ENCODE assay signal across 25 cellular contexts in the genomic region with DNA sequence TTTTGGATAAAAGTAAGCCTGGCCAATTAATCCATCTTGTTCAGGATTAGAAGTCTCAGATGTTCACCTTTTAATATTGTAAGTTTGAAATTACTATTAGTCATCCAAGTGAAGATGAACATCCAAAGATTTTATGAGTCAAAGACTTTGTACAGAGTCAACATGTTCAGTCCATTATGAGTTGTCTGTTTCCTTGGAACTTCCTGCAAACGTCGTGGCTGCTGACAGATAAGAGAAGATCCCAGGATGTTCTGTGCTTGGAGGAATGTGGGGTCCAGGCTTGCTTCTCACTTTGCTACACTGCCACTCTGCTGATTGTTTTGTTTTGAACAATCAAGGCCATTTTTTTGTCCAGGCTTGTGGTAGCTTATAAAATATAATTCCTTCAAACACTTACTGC.
"Had no signal": no experiment of that assay in that cellular context is flagged by ENCODE, and none has a peak within 500 bp of the region (broad histone marks: within the 10 kb centered on the region; RNA-seq: fewer than 3 reads in every experiment).

No MANE protein-coding gene starts in this region.

- H3K27ac Mint-ChIP-seq: activated naive CD4-positive, alpha-beta T cell treated with anti-CD3 and anti-CD28 coated beads, Interleukin-2, amount 50 U/mL, for 72 hours; activated T-cell treated with anti-CD3 and anti-CD28 coated beads, Interleukin-2, amount 50 U/mL, for 24 hours; activated T-helper 17 cell treated with anti-CD3 and anti-CD28 coated beads, Interleukin-2, amount 50 U/mL, for 72 hours; nephron; stimulated activated effector memory CD8-positive, alpha-beta T cell treated with anti-CD3 and anti-CD28 coated beads, Interleukin-12 subunit alpha, Interleukin-12 subunit beta, amount 100 ng/mL, for 72 hours; stimulated activated naive CD8-positive, alpha-beta T cell treated with anti-CD3 and anti-CD28 coated beads, Interleukin-15, amount 100 ng/mL, for 72 hours; T-helper 2 cell treated with Interferon-gamma antibody and Interleukin-4, amounts not matched to agents 5 μg/mL and 100 μg/mL, for 36 hours had no signal

- H3K9me3 ChIP-seq: suprapubic skin had no signal

- H3K4me3 Mint-ChIP-seq: activated T-cell treated with anti-CD3 and anti-CD28 coated beads, Interleukin-2, amount 50 U/mL, for 24 hours; activated T-helper 17 cell treated with anti-CD3 and anti-CD28 coated beads, Interleukin-2, amount 50 U/mL, for 72 hours; nephron; stimulated activated effector memory CD8-positive, alpha-beta T cell treated with anti-CD3 and anti-CD28 coated beads, Interleukin-12 subunit alpha, Interleukin-12 subunit beta, amount 100 ng/mL, for 72 hours; stimulated activated naive CD8-positive, alpha-beta T cell treated with anti-CD3 and anti-CD28 coated beads, Interleukin-15, amount 100 ng/mL, for 72 hours; T-helper 2 cell treated with Interferon-gamma antibody and Interleukin-4, amounts not matched to agents 5 μg/mL and 100 μg/mL, for 36 hours had no signal

- H3K36me3 Mint-ChIP-seq: stimulated activated effector memory CD8-positive, alpha-beta T cell treated with anti-CD3 and anti-CD28 coated beads, Interleukin-12 subunit alpha, Interleukin-12 subunit beta, amount 100 ng/mL, for 72 hours had no signal

- FAIRE-seq: keratinocyte, TTC549 had no signal

- H3K4me3 ChIP-seq: ascending aorta, esophagus muscularis mucosa, heart right ventricle, suprapubic skin, tibial nerve had no signal

- H3K4me1 ChIP-seq: ascending aorta, esophagus muscularis mucosa, heart right ventricle, parathyroid adenoma, suprapubic skin, tibial nerve had no signal

- H3K27me3 ChIP-seq: ascending aorta, brain microvascular endothelial cell, esophagus muscularis mucosa, heart right ventricle, suprapubic skin, tibial nerve had no signal

- H3K4me1 Mint-ChIP-seq: activated T-helper 17 cell treated with anti-CD3 and anti-CD28 coated beads, Interleukin-2, amount 50 U/mL, for 72 hours; nephron; stimulated activated effector memory CD8-positive, alpha-beta T cell treated with anti-CD3 and anti-CD28 coated beads, Interleukin-12 subunit alpha, Interleukin-12 subunit beta, amount 100 ng/mL, for 72 hours; stimulated activated naive CD8-positive, alpha-beta T cell treated with anti-CD3 and anti-CD28 coated beads, Interleukin-15, amount 100 ng/mL, for 72 hours had no signal

- H3K27ac ChIP-seq: ascending aorta, brain microvascular endothelial cell, esophagus muscularis mucosa, heart right ventricle, parathyroid adenoma, suprapubic skin, tibial nerve had no signal

- ATAC-seq: activated T-helper 17 cell treated with anti-CD3 and anti-CD28 coated beads, Interleukin-2, amount 50 U/mL, for 72 hours; heart right ventricle; left colon; right cardiac atrium; stimulated activated effector memory CD8-positive, alpha-beta T cell treated with anti-CD3 and anti-CD28 coated beads, Interleukin-12 subunit alpha, Interleukin-12 subunit beta, amount 100 ng/mL, for 72 hours; stimulated activated naive CD8-positive, alpha-beta T cell treated with anti-CD3 and anti-CD28 coated beads, Interleukin-15, amount 100 ng/mL, for 72 hours had no signal

- DNase-seq: activated CD4-positive, alpha-beta T cell treated with anti-CD3 and anti-CD28 coated beads for 1 hour; activated CD8-positive, alpha-beta memory T cell treated with anti-CD3 and anti-CD28 coated beads for 24 hours; activated CD8-positive, alpha-beta memory T cell treated with anti-CD3 and anti-CD28 coated beads, Interleukin-2, amount 50 U/mL, for 4 hours; activated T-cell treated with anti-CD3 and anti-CD28 coated beads, Interleukin-2, amount 50 U/mL, for 24 hours; brain microvascular endothelial cell; cortex of kidney; effector CD4-positive, alpha-beta T cell; heart right ventricle; left colon; mesenchymal stem cell; right cardiac atrium; stimulated activated CD4-positive, alpha-beta T cell treated with anti-CD3 and anti-CD28 coated beads, Interleukin-2, amount 100 ng/mL, for 24 hours; stimulated activated naive CD8-positive, alpha-beta T cell treated with anti-CD3 and anti-CD28 coated beads, Interleukin-15, amount 100 ng/mL, for 72 hours had no signal

- H3K36me3 ChIP-seq: ascending aorta, brain microvascular endothelial cell, esophagus muscularis mucosa, heart right ventricle, suprapubic skin, tibial nerve had no signal

- H2AFZ ChIP-seq: parathyroid adenoma had no signal

- H3K79me2 ChIP-seq: parathyroid adenoma had no signal

- H3K9ac ChIP-seq: parathyroid adenoma had no signal
